Comparison of ENCODE assay signal across 8 cellular contexts in the genomic region with DNA sequence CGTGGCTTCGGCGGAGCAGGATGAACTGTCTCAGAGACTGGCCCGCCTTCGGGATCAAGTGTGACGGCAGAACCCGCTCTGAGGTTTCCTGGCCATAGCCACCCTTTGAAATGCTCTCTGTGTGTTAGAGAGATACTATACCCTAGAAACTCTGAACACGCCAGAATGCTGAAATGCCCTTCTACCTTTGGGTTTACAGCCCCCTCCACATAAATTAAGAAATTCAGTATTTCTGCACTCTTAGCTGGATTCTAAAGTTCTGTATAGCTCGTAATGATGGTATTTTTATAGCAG. TPM values are rescaled to one million over a fixed set of nuclear protein-coding genes. Genes with fewer than 3 reads are reported as not detected.
DNase-seq lines count a peak whose midpoint lies in the region; ATAC-seq, FAIRE-seq and TF ChIP-seq lines count a peak whose summit lies in the region.

No MANE protein-coding gene starts in this region.

- peak overlapping the region; percentile 90 for H3K4me2 ChIP-seq in astrocyte (ENCODE audit: low read length)

- peaks cover 29% of the 10 kb centered on the region for H3K4me1 ChIP-seq in astrocyte (ENCODE audit: insufficient read depth, low read length)
- H3K4me1 ChIP-seq in tibial artery: peaks cover 0 to 55% (median 21%) of the 10 kb centered on the region in 4 donors

- H2AFZ ChIP-seq in astrocyte (ENCODE audit: low read depth, low read length): no peak overlapping the region

- no peak for ATAC-seq in activated T-cell treated with anti-CD3 and anti-CD28 coated beads, Interleukin-2, amount 50 U/mL, for 4 hours
- ATAC-seq in GM19463 (IDR thresholded peaks at IDR 0.05; ENCODE audit: unreplicated experiment) (no peak), GM18505 (IDR thresholded peaks at IDR 0.05; ENCODE audit: unreplicated experiment) (no peak)

- DNase-seq in activated T-cell treated with anti-CD3 and anti-CD28 coated beads, Interleukin-2, amount 50 U/mL, for 4 hours: no peak
- no peak for DNase-seq in activated T-cell treated with anti-CD3 and anti-CD28 coated beads, Interleukin-2, amount 50 U/mL, for 1 hour
- DNase-seq in astrocyte (ENCODE audit: low read depth) (no peak), lower leg skin (ENCODE audit: low spot score in 2 of 2) (peak in 1 of 2 donors; percentile 86), tibial artery (no peak), GOT3 (lab: John Stamatoyannopoulos, UW) (no peak)

- H3K36me3 ChIP-seq in astrocyte (ENCODE audit: insufficient read depth, low read length) (no peaks in the 10 kb centered on the region), tibial artery (peaks cover 6 to 28% (median 11%) of the 10 kb centered on the region in 3 donors)

- 1 to 3% methylated on average over 9 of the region's 9 CpGs for WGBS in lower leg skin, 2 donors

- TF ChIP-seq CTCF in astrocyte (IDR thresholded peaks at IDR 0.05; ENCODE audit: insufficient read depth, low read depth, low read length): no peak
- no peak for TF ChIP-seq CTCF in lower leg skin (IDR thresholded peaks at IDR 0.05)
- no peak for TF ChIP-seq CTCF in tibial artery (IDR thresholded peaks at IDR 0.05)

- TF ChIP-seq POLR2A in lower leg skin (IDR thresholded peaks at IDR 0.05) (no peak), GM18505 (IDR thresholded peaks at IDR 0.05; ENCODE audit: borderline replicate concordance, extremely low read depth, insufficient read depth, insufficient read length) (no peak)

- peak overlapping the region; percentile 100 for H3K4me3 ChIP-seq in astrocyte (ENCODE audit: insufficient read depth, low read depth, low read length)
- H3K4me3 ChIP-seq in lower leg skin (ENCODE audit: low read depth, poor library complexity, severe bottlenecking): peak overlapping the region; percentile 95
- H3K4me3 ChIP-seq in tibial artery: peak overlapping the region; percentile 78 to 87

- H3K27ac ChIP-seq in astrocyte (ENCODE audit: low read depth, low read length) (peak overlapping the region; percentile 99), tibial artery (peak overlapping the region; percentile 90 to 91)

- H3K27ac Mint-ChIP-seq in astrocyte (ENCODE audit: unreplicated experiment): peak overlapping the region; percentile 100

- H3K9ac ChIP-seq in astrocyte (ENCODE audit: low read length): peak overlapping the region; percentile 100

- intact Hi-C loops in lower leg skin (cut with DNase I; ENCODE audit: low total_unique reads) (no loop called here), tibial artery (cut with DNase I; ENCODE audit: low total_unique reads) (loop anchor here (10.0 kb wide), 2 partner anchors 53 to 677 kb away; a partner anchor contains a TSS)

- peaks cover 9% of the 10 kb centered on the region for H4K20me1 ChIP-seq in astrocyte (ENCODE audit: insufficient read depth, low read length)

- no peaks in the 10 kb centered on the region for H3K27me3 Mint-ChIP-seq in activated T-cell treated with anti-CD3 and anti-CD28 coated beads, Interleukin-2, amount 50 U/mL, for 4 hours (ENCODE audit: low read depth)
- H3K27me3 Mint-ChIP-seq in astrocyte (ENCODE audit: low read depth, unreplicated experiment): no peaks in the 10 kb centered on the region

- FAIRE-seq in astrocyte (lab: Jason Lieb, UNC): no peak

- H3K27me3 ChIP-seq in astrocyte (ENCODE audit: insufficient read depth, low read length) (no peaks in the 10 kb centered on the region), tibial artery (no peaks in the 10 kb centered on the region)

- H3K9me3 ChIP-seq in astrocyte (ENCODE audit: insufficient read depth, low read depth, low read length) (no peaks in the 10 kb centered on the region), tibial artery (no peaks in the 10 kb centered on the region)

- no peaks in the 10 kb centered on the region for H3K9me3 Mint-ChIP-seq in activated T-cell treated with anti-CD3 and anti-CD28 coated beads, Interleukin-2, amount 50 U/mL, for 4 hours
- H3K9me3 Mint-ChIP-seq in astrocyte (ENCODE audit: unreplicated experiment): no peaks in the 10 kb centered on the region

- H3K4me1 Mint-ChIP-seq in activated T-cell treated with anti-CD3 and anti-CD28 coated beads, Interleukin-2, amount 50 U/mL, for 4 hours (ENCODE audit: low read depth): peaks cover 37% of the 10 kb centered on the region
- peaks cover 24% of the 10 kb centered on the region for H3K4me1 Mint-ChIP-seq in astrocyte (ENCODE audit: low read depth, unreplicated experiment)

- H3K79me2 ChIP-seq in astrocyte (ENCODE audit: insufficient read depth, low read length): peaks cover 41% of the 10 kb centered on the region

- peaks cover 3% of the 10 kb centered on the region for H3K36me3 Mint-ChIP-seq in activated T-cell treated with anti-CD3 and anti-CD28 coated beads, Interleukin-2, amount 50 U/mL, for 4 hours (ENCODE audit: insufficient read depth)
- no peaks in the 10 kb centered on the region for H3K36me3 Mint-ChIP-seq in astrocyte (ENCODE audit: low read depth, unreplicated experiment)

- H3K4me3 Mint-ChIP-seq in activated T-cell treated with anti-CD3 and anti-CD28 coated beads, Interleukin-2, amount 50 U/mL, for 4 hours: peak overlapping the region; percentile 100
- H3K4me3 Mint-ChIP-seq in astrocyte (ENCODE audit: unreplicated experiment): peak overlapping the region; percentile 100

RNA-seq across cellular contexts. Expression of a gene that starts 0.8 kb away (rescaled TPM):
- total RNA-seq in activated T-cell treated with anti-CD3 and anti-CD28 coated beads, Interleukin-2, amount 50 U/mL, for 4 hours: 10 to 100 TPM; 20.6 to 23.1 (median 21.1) TPM
- total RNA-seq in astrocyte (45.0 and 49.7 TPM in 2 replicates), lower leg skin (10 to 100 TPM; 61.3 to 83.2 (median 76.5) TPM)

RNA-seq across cellular contexts. Expression of a gene that starts 56.1 kb away (rescaled TPM):
- 10 to 100 TPM; 31.4 to 33.9 (median 31.6) TPM for total RNA-seq in activated T-cell treated with anti-CD3 and anti-CD28 coated beads, Interleukin-2, amount 50 U/mL, for 4 hours
- total RNA-seq in astrocyte: 22.8 and 29.4 TPM in 2 replicates
- 10 to 100 TPM; 30.2 to 62.2 (median 44.5) TPM for total RNA-seq in lower leg skin
